8 cellular contexts compared by ENCODE assay signal in the genomic region with DNA sequence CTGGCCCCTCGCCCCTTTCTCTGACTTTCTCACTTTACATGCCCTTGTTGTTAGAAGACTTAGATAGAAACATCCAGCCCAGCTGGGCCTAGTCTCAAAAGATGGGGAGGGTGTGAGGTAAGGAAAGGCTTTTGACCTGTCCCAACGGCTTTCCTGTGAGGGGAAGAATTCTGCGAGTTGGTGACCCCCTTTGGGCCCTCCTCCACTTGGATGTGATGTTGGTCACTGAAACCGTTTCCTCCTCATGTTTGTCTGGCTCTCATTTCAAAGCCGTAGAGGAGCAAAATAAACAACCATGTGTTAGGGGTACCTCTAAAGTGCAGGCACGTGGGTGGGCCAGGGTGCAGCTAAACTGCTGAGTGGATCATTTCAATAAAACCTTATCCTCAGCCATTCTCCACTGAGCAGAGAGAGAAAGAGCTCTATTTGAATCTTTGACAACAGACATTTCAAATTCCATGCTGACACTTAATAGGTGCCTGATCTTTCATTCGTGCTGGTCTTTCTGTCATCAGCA.
A peak's percentile ranks its signal among the peaks of the same experiment; 100 is the strongest.
DNase-seq lines count a peak whose midpoint lies in the region; ATAC-seq and TF ChIP-seq lines count a peak whose summit lies in the region.

No MANE protein-coding gene starts in this region.

- no peak for ATAC-seq in CD8-positive, alpha-beta T cell
- no peak for ATAC-seq in HG02798 (IDR thresholded peaks at IDR 0.05; ENCODE audit: poor library complexity, unreplicated experiment)

- peak overlapping the region; percentile 86 for H3K27ac ChIP-seq in CD8-positive, alpha-beta T cell (ENCODE audit: low read depth, low read length)
- peak overlapping the region; percentile 75 for H3K27ac ChIP-seq in neutrophil

- peaks cover 67% of the 10 kb centered on the region for H3K4me1 Mint-ChIP-seq in CD8-positive, alpha-beta T cell (ENCODE audit: low read depth)

- H3K4me3 ChIP-seq in CD8-positive, alpha-beta T cell (ENCODE audit: low read depth, low read length), result peak overlapping the region; percentile 79
- H3K4me3 ChIP-seq in endocrine pancreas (ENCODE audit: control insufficient read depth, insufficient read depth, low read length) (peak overlapping the region; percentile 45), neutrophil (ENCODE audit: low read depth in 1 of 2, low read length in 1 of 2) (peak overlapping the region; percentile 73 to 78)

- POLR2A ChIA-PET in CD8-positive, alpha-beta T cell (lab: Charles Lee), result interaction anchor here (0.6 to 3.8 kb wide), 17 partner anchors 9 to 452 kb away, joined by 3 to 31 read pairs (median 7); partner anchors contain the start of genes GNE, RECK and RNF38

- CTCF ChIA-PET in CD8-positive, alpha-beta T cell (lab: Charles Lee), result interaction anchor here (0.7 to 2.2 kb wide), 3 partner anchors 68 to 81 kb away, joined by 3 to 11 read pairs (median 6); no protein-coding TSS in a partner anchor

- intact Hi-C loops in CD8-positive, alpha-beta T cell (cut with DNase I, micrococcal nuclease), result loop anchor here (1.0 to 10.0 kb wide), 4 partner anchors 69 to 636 kb away; partner anchors contain the start of gene ZCCHC7 (in 1 of the 2)

- peak in 2 of 7 experiments; percentile 4 to 18 for DNase-seq in CD8-positive, alpha-beta T cell
- peak; percentile 9 for DNase-seq in RKO (ENCODE audit: low spot score)
- no peak for DNase-seq in epidermal melanocyte (ENCODE audit: insufficient read length, low spot score)
- no peak for DNase-seq in NCI-H510A treated with DMSO at 0.1 percent for 48 hours (lab: John Stamatoyannopoulos, UW)
- DNase-seq in NCI-H2107 (lab: John Stamatoyannopoulos, UW), result no peak

- H3K27me3 Mint-ChIP-seq in CD8-positive, alpha-beta T cell (ENCODE audit: low read depth), result no peaks in the 10 kb centered on the region

- H3K4me1 ChIP-seq in CD8-positive, alpha-beta T cell (ENCODE audit: insufficient read depth, low read length), result peaks cover 43% of the 10 kb centered on the region
- H3K4me1 ChIP-seq in endocrine pancreas (ENCODE audit: control insufficient read depth, insufficient read depth, low read length), result no peaks in the 10 kb centered on the region
- peaks cover 24 to 26% of the 10 kb centered on the region in 2 experiments for H3K4me1 ChIP-seq in neutrophil (ENCODE audit: control insufficient read depth in 1 of 2, insufficient read depth in 1 of 2, low read depth in 1 of 2, low read length in 1 of 2)

- peak overlapping the region; percentile 95 for H3K4me3 Mint-ChIP-seq in CD8-positive, alpha-beta T cell

- peak overlapping the region; percentile 96 for H3K9ac ChIP-seq in endocrine pancreas (ENCODE audit: control insufficient read depth, insufficient read depth, low read length)

- no peaks in the 10 kb centered on the region for H3K9me3 ChIP-seq in CD8-positive, alpha-beta T cell (ENCODE audit: low read length)
- H3K9me3 ChIP-seq in endocrine pancreas (ENCODE audit: control insufficient read depth, low read length) (no peaks in the 10 kb centered on the region), neutrophil (no peaks in the 10 kb centered on the region)

- no peaks in the 10 kb centered on the region for H3K36me3 ChIP-seq in CD8-positive, alpha-beta T cell (ENCODE audit: insufficient read depth, low read length)
- H3K36me3 ChIP-seq in endocrine pancreas (ENCODE audit: control insufficient read depth, insufficient read depth, low read length) (no peaks in the 10 kb centered on the region), neutrophil (no peaks in the 10 kb centered on the region)

- no peaks in the 10 kb centered on the region for H3K9me3 Mint-ChIP-seq in CD8-positive, alpha-beta T cell

- H3K27ac Mint-ChIP-seq in CD8-positive, alpha-beta T cell, result peak overlapping the region; percentile 97

- H3K27me3 ChIP-seq in CD8-positive, alpha-beta T cell (ENCODE audit: insufficient read depth, low read length), result no peaks in the 10 kb centered on the region
- no peaks in the 10 kb centered on the region for H3K27me3 ChIP-seq in endocrine pancreas (ENCODE audit: control insufficient read depth, insufficient read depth, low read length)
- H3K27me3 ChIP-seq in neutrophil, result peaks cover 11% of the 10 kb centered on the region

- H3K36me3 Mint-ChIP-seq in CD8-positive, alpha-beta T cell, result peaks cover 7% of the 10 kb centered on the region

- TF ChIP-seq CTCF in CD8-positive, alpha-beta T cell (IDR thresholded peaks at IDR 0.05), result no peak
- TF ChIP-seq CTCF in neutrophil (IDR thresholded peaks at IDR 0.05), result no peak
